23 cellular contexts compared by ENCODE assay signal in genomic region chr3:185789891-185790830, GRCh38. TPM values are rescaled to one million over a fixed set of nuclear protein-coding genes. Genes with fewer than 3 reads are reported as not detected.
DNase-seq lines count a peak whose midpoint lies in the region; ATAC-seq and TF ChIP-seq lines count a peak whose summit lies in the region.
"Had no signal": no experiment of that assay in that cellular context is flagged by ENCODE, and none has a peak within 500 bp of the region (broad histone marks: within the 10 kb centered on the region; RNA-seq: fewer than 3 reads in every experiment).

No MANE protein-coding gene starts in this region.

- DNase-seq in Caco-2 (no peak), endothelial cell (ENCODE audit: low spot score) (no peak)
- DNase-seq: activated CD4-positive, alpha-beta T cell treated with anti-CD3 and anti-CD28 coated beads for 4 hours; activated naive CD4-positive, alpha-beta T cell treated with anti-CD3 and anti-CD28 coated beads for 36 hours; activated T-cell treated with anti-CD3 and anti-CD28 coated beads, Interleukin-2, amount 50 U/mL, for 72 hours; AML-193; CD8-positive, alpha-beta T cell; heart left ventricle; NCI-H1694; NCI-H2227 treated with DMSO at 0.1 percent for 48 hours; psoas muscle; SIG-M5; stimulated activated CD4-positive, alpha-beta T cell treated with anti-CD3 and anti-CD28 coated beads, Interleukin-2, amount 100 ng/mL, for 48 hours; stimulated activated naive CD8-positive, alpha-beta T cell treated with anti-CD3 and anti-CD28 coated beads, Interleukin-15, Interleukin-2, amounts not matched to agents 100 U/mL and 50 U/mL, for 24 hours had no signal

- H3K27ac Mint-ChIP-seq in Caco-2 (ENCODE audit: unreplicated experiment) (no peak overlapping the region), endothelial cell (ENCODE audit: unreplicated experiment) (peak overlapping the region; percentile 2)
- H3K27ac Mint-ChIP-seq: activated naive CD4-positive, alpha-beta T cell treated with anti-CD3 and anti-CD28 coated beads for 36 hours; activated T-cell treated with anti-CD3 and anti-CD28 coated beads, Interleukin-2, amount 50 U/mL, for 72 hours; CD8-positive, alpha-beta T cell had no signal

- no peak for TF ChIP-seq POLR2A in GM18505 (IDR thresholded peaks at IDR 0.05; ENCODE audit: borderline replicate concordance, extremely low read depth, insufficient read depth, insufficient read length)

- 25% methylated on average over 4 of the region's 5 CpGs for WGBS in HUES64
- 67 to 71% methylated on average over 3 to 4 of the region's 5 CpGs for WGBS in mesodermal cell (ENCODE audit: insufficient coverage in 2 of 2), 2 experiments

- CTCF ChIA-PET in Caco-2 (lab: Charles Lee), result no interaction called here

- H3K27me3 ChIP-seq in Caco-2 (replicated peaks; ENCODE audit: control insufficient read depth, insufficient read depth, low read length), result no peaks in the 10 kb centered on the region
- H3K27me3 ChIP-seq in HUES64 (ENCODE audit: insufficient read depth, low read length), result no peaks in the 10 kb centered on the region
- H3K27me3 ChIP-seq: cardiac muscle cell, heart left ventricle had no signal

- H3K4me3 ChIP-seq in Caco-2 (ENCODE audit: low read depth, low read length) (no peak overlapping the region), HUES64 (ENCODE audit: low read length) (peak overlapping the region; percentile 3; the same call in 1 of the 2 replicates), mesodermal cell (ENCODE audit: extremely low read depth, insufficient read depth, low read length, poor library complexity, severe bottlenecking) (no peak overlapping the region)
- H3K4me3 ChIP-seq: cardiac muscle cell, heart left ventricle, psoas muscle, skin epidermis had no signal

- intact Hi-C loops in Caco-2 (cut with micrococcal nuclease; ENCODE audit: unreplicated experiment), result loop anchor here (5.0 kb wide), 1 partner anchor 32 kb away; no protein-coding TSS in a partner anchor

- H3K4me1 Mint-ChIP-seq in Caco-2 (ENCODE audit: low read depth, unreplicated experiment) (peaks cover 46% of the 10 kb centered on the region), endothelial cell (ENCODE audit: unreplicated experiment) (peaks cover 43% of the 10 kb centered on the region)

- H3K4me1 ChIP-seq in Caco-2, result peaks cover 40% of the 10 kb centered on the region
- H3K4me1 ChIP-seq in HUES64 (ENCODE audit: insufficient read depth, low read length), result peaks cover 76% of the 10 kb centered on the region
- peaks cover 24% of the 10 kb centered on the region for H3K4me1 ChIP-seq in mesodermal cell (ENCODE audit: control insufficient read depth, insufficient read depth, low read length, poor library complexity, severe bottlenecking)
- H3K4me1 ChIP-seq: heart left ventricle, psoas muscle had no signal

- H3K36me3 Mint-ChIP-seq in Caco-2 (ENCODE audit: insufficient read depth, unreplicated experiment) (peaks cover 17% of the 10 kb centered on the region), endothelial cell (ENCODE audit: low read depth, unreplicated experiment) (no peaks in the 10 kb centered on the region)
- H3K36me3 Mint-ChIP-seq: CD8-positive, alpha-beta T cell had no signal

- H3K9me3 ChIP-seq in Caco-2 (no peaks in the 10 kb centered on the region), HUES64 (ENCODE audit: insufficient read depth, low read depth, low read length) (no peaks in the 10 kb centered on the region), mesodermal cell (ENCODE audit: control insufficient read depth, low read length) (no peaks in the 10 kb centered on the region)
- H3K9me3 ChIP-seq: heart left ventricle, psoas muscle had no signal

- H3K4me3 Mint-ChIP-seq in Caco-2 (ENCODE audit: unreplicated experiment) (no peak overlapping the region), endothelial cell (ENCODE audit: unreplicated experiment) (no peak overlapping the region)
- H3K4me3 Mint-ChIP-seq: activated naive CD4-positive, alpha-beta T cell treated with anti-CD3 and anti-CD28 coated beads for 36 hours; activated T-cell treated with anti-CD3 and anti-CD28 coated beads, Interleukin-2, amount 50 U/mL, for 72 hours; CD8-positive, alpha-beta T cell had no signal

- H3K9ac ChIP-seq in HUES64 (ENCODE audit: low read depth, low read length), result peak overlapping the region; percentile 25
- H3K9ac ChIP-seq: KMS-11 had no signal

- H3K27ac ChIP-seq in HUES64 (ENCODE audit: low read depth, low read length) (peak overlapping the region; percentile 85), mesodermal cell (ENCODE audit: low read depth, low read length, severe bottlenecking) (peak overlapping the region; percentile 49)
- H3K27ac ChIP-seq: heart left ventricle, KMS-11, psoas muscle, skin epidermis had no signal

- POLR2A ChIA-PET in Caco-2 (lab: Charles Lee), result no interaction called here

- BruUV-seq in Caco-2 (replicated peaks; lab: Mats Ljungman, UMichigan), result TSS peak; percentile 15

- ATAC-seq in HG03342 (IDR thresholded peaks at IDR 0.05; ENCODE audit: unreplicated experiment), result no peak
- ATAC-seq in GM18505 (IDR thresholded peaks at IDR 0.05; ENCODE audit: unreplicated experiment), result no peak
- ATAC-seq in HG03159 (IDR thresholded peaks at IDR 0.05; ENCODE audit: unreplicated experiment), result no peak
- ATAC-seq in GM21529 (IDR thresholded peaks at IDR 0.05; ENCODE audit: unreplicated experiment), result no peak
- ATAC-seq: activated T-cell treated with anti-CD3 and anti-CD28 coated beads, Interleukin-2, amount 50 U/mL, for 72 hours; CD8-positive, alpha-beta T cell; heart left ventricle; psoas muscle; stimulated activated naive CD8-positive, alpha-beta T cell treated with anti-CD3 and anti-CD28 coated beads, Interleukin-15, Interleukin-2, amounts not matched to agents 100 U/mL and 50 U/mL, for 24 hours had no signal

- no peaks in the 10 kb centered on the region for H3K27me3 Mint-ChIP-seq in Caco-2 (ENCODE audit: insufficient read depth, unreplicated experiment)
- peaks cover 4% of the 10 kb centered on the region for H3K27me3 Mint-ChIP-seq in endothelial cell (ENCODE audit: unreplicated experiment)

- TF ChIP-seq CTCF in Caco-2 (IDR thresholded peaks at IDR 0.05; ENCODE audit: insufficient read depth in 1 of 2, low read depth in 1 of 2, low read length in 1 of 2, severe bottlenecking in 1 of 2, unreplicated experiment in 1 of 2) (no peak), endothelial cell (IDR thresholded peaks at IDR 0.05; ENCODE audit: unreplicated experiment) (no peak)

- H3K9me3 Mint-ChIP-seq in Caco-2 (ENCODE audit: unreplicated experiment) (no peaks in the 10 kb centered on the region), endothelial cell (ENCODE audit: unreplicated experiment) (no peaks in the 10 kb centered on the region)
- H3K9me3 Mint-ChIP-seq: activated naive CD4-positive, alpha-beta T cell treated with anti-CD3 and anti-CD28 coated beads for 36 hours; activated T-cell treated with anti-CD3 and anti-CD28 coated beads, Interleukin-2, amount 50 U/mL, for 72 hours; CD8-positive, alpha-beta T cell had no signal

- no peaks in the 10 kb centered on the region for H3K36me3 ChIP-seq in Caco-2 (ENCODE audit: control insufficient read depth, insufficient read depth, low read length)
- peaks cover under 1% of the 10 kb centered on the region; the same call in 1 of the 2 replicates for H3K36me3 ChIP-seq in HUES64 (ENCODE audit: insufficient read depth, low read length)
- H3K36me3 ChIP-seq in mesodermal cell (ENCODE audit: control insufficient read depth, insufficient read depth, low read length), result peaks cover 17% of the 10 kb centered on the region
- H3K36me3 ChIP-seq: cardiac muscle cell, heart left ventricle had no signal

RNA-seq across cellular contexts. Expression of gene IGF2BP2, which starts 34.7 kb away (rescaled TPM):
- total RNA-seq in Caco-2 (2022) (75.9 and 80.8 TPM in 2 replicates), endothelial cell (ENCODE audit: unreplicated experiment) (165 TPM)
- 87.0 TPM for polyA plus RNA-seq in HUES64 (2013, experiment 1 of 2)
- polyA plus RNA-seq in HUES64 (2013, experiment 2 of 2), result 107 TPM
- 171 TPM for polyA plus RNA-seq in mesodermal cell (2013, experiment 1 of 2)
- polyA plus RNA-seq in mesodermal cell (2013, experiment 2 of 2), result 157 TPM
- total RNA-seq: CD8-positive, alpha-beta T cell had no signal
